1 cellular context compared by ENCODE assay signal in the genomic region with DNA sequence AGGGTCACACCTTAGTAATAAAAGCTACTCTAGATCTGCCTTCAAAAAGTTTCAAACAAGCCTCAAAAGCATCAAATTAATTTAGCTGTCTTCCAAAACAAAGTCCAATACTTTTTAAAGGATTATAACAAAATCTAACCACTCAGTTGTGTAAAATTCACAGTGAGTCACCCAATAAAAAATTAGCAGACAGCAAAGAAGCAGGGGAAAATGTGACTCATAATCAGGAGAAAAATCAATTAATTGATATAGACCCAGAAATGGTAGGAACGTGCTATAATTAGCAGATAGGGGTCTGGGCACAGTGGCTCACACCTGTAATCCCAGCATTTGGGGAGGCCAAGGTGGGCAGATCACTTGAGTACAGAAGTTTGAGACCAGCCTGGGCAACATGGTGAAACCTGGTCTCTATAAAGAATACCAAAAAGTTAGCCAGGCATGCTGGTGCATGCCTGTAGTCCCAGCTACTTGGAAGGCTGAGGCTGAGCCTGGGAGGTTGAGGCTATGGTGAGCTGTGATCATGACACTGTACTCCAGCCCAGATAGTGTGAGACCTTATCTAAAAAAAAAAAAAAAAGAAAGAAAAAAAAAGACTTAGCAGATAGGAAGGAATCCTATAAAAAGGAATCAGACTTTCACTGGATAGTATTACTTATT.
TF ChIP-seq lines count a peak whose summit lies in the region.

No MANE protein-coding gene starts in this region.

TF ChIP-seq in A549, 52 proteins besides CTCF, POLR2A, EP300 and RAD21 (continued from another document):
- TF ChIP-seq, protein P1, sequence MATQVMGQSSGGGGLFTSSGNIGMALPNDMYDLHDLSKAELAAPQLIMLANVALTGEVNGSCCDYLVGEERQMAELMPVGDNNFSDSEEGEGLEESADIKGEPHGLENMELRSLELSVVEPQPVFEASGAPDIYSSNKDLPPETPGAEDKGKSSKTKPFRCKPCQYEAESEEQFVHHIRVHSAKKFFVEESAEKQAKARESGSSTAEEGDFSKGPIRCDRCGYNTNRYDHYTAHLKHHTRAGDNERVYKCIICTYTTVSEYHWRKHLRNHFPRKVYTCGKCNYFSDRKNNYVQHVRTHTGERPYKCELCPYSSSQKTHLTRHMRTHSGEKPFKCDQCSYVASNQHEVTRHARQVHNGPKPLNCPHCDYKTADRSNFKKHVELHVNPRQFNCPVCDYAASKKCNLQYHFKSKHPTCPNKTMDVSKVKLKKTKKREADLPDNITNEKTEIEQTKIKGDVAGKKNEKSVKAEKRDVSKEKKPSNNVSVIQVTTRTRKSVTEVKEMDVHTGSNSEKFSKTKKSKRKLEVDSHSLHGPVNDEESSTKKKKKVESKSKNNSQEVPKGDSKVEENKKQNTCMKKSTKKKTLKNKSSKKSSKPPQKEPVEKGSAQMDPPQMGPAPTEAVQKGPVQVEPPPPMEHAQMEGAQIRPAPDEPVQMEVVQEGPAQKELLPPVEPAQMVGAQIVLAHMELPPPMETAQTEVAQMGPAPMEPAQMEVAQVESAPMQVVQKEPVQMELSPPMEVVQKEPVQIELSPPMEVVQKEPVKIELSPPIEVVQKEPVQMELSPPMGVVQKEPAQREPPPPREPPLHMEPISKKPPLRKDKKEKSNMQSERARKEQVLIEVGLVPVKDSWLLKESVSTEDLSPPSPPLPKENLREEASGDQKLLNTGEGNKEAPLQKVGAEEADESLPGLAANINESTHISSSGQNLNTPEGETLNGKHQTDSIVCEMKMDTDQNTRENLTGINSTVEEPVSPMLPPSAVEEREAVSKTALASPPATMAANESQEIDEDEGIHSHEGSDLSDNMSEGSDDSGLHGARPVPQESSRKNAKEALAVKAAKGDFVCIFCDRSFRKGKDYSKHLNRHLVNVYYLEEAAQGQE (IDR thresholded peaks at IDR 0.05): no peak
- no peak for TF ChIP-seq FOSL2 (IDR thresholded peaks at IDR 0.05)
- peak; percentile 52; the same call in 1 of the 2 replicates for TF ChIP-seq FOSL2 (CRISPR knock-in tag; IDR thresholded peaks at IDR 0.05)
- TF ChIP-seq, protein P2, sequence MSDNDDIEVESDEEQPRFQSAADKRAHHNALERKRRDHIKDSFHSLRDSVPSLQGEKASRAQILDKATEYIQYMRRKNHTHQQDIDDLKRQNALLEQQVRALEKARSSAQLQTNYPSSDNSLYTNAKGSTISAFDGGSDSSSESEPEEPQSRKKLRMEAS (IDR thresholded peaks at IDR 0.05): no peak
- no peak for TF ChIP-seq MAZ (IDR thresholded peaks at IDR 0.05; ENCODE audit: borderline replicate concordance, low read depth, low read length)
